Comparison of ENCODE assay signal across 11 cellular contexts in the genomic region with DNA sequence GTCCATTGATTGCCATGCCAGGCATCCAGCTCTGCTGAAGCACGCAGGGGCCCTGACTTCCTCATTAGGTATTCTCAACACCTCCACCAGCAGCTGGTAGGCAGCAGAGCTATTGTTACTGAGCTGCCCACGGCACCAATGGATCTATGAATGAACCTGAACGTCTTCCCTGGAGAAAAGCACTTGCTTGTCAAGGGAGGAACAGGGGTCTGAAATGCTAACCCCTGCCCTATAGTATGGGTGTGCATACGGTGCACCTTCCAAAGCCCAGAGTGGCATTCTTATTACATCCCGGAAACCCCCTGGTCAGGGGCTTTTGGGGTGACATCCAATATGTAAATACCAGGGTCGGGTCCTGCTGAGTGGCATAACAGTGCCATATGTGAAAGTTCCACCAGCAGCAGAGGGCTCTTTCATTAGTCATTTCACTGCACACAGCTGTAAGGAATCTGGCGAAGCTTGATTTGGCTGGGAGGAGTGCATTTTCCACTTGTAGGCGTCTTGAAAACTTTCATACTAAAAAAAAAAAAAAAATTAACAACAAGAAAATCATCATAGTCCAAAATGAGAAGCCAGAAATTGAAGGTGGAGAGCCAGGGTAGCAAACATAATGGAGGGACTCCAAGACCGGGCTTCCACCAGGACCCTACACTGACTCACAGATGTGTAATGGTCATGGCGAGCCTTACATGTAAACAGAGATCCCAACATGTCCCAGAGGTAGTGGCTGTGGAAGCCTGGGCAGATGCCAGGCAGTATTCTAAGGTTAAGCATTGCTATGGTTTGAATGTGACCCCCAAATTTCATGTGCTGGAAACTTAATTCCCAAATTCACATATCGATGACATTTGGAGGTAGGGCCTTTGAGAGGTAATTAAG. TPM values are rescaled to one million over a fixed set of nuclear protein-coding genes. Genes with fewer than 3 reads are reported as not detected.
DNase-seq lines count a peak whose midpoint lies in the region; ATAC-seq and TF ChIP-seq lines count a peak whose summit lies in the region.
"Had no signal": no experiment of that assay in that cellular context is flagged by ENCODE, and none has a peak within 500 bp of the region (broad histone marks: within the 10 kb centered on the region; RNA-seq: fewer than 3 reads in every experiment).

No MANE protein-coding gene starts in this region.

- peaks cover 7% of the 10 kb centered on the region for H3K4me1 Mint-ChIP-seq in activated naive CD4-positive, alpha-beta T cell treated with anti-CD3 and anti-CD28 coated beads, Interleukin-2, amount 10 ng/mL, durations not matched to agents 7 days and 5 days
- peaks cover 50% of the 10 kb centered on the region for H3K4me1 Mint-ChIP-seq in stimulated activated naive CD8-positive, alpha-beta T cell treated with anti-CD3 and anti-CD28 coated beads, Interleukin-15, amount 100 ng/mL, for 72 hours

- CTCF ChIA-PET in activated naive CD4-positive, alpha-beta T cell treated with anti-CD3 and anti-CD28 coated beads, Interleukin-2, amount 10 ng/mL, durations not matched to agents 7 days and 5 days (lab: Charles Lee), result interaction anchor here (1.0 to 5.3 kb wide), 3 partner anchors 11 to 676 kb away, joined by 4 to 34 read pairs (median 5); no protein-coding TSS in a partner anchor

- TF ChIP-seq CTCF in GM13976 (IDR thresholded peaks at IDR 0.05; ENCODE audit: borderline replicate concordance, control extremely low read depth, extremely low read depth, insufficient read depth, missing control alignments), result no peak

- H3K27me3 Mint-ChIP-seq in activated naive CD4-positive, alpha-beta T cell treated with anti-CD3 and anti-CD28 coated beads, Interleukin-2, amount 10 ng/mL, durations not matched to agents 7 days and 5 days, result no peaks in the 10 kb centered on the region
- no peaks in the 10 kb centered on the region for H3K27me3 Mint-ChIP-seq in stimulated activated naive CD8-positive, alpha-beta T cell treated with anti-CD3 and anti-CD28 coated beads, Interleukin-15, amount 100 ng/mL, for 72 hours

- H3K27ac Mint-ChIP-seq in activated naive CD4-positive, alpha-beta T cell treated with anti-CD3 and anti-CD28 coated beads, Interleukin-2, amount 50 U/mL, for 72 hours, result no peak overlapping the region
- H3K27ac Mint-ChIP-seq in activated naive CD4-positive, alpha-beta T cell treated with anti-CD3 and anti-CD28 coated beads, Interleukin-2, amount 10 ng/mL, durations not matched to agents 7 days and 5 days, result no peak overlapping the region
- no peak overlapping the region for H3K27ac Mint-ChIP-seq in stimulated activated naive CD8-positive, alpha-beta T cell treated with anti-CD3 and anti-CD28 coated beads, Interleukin-15, amount 100 ng/mL, for 72 hours

- ATAC-seq in activated naive CD4-positive, alpha-beta T cell treated with anti-CD3 and anti-CD28 coated beads, Interleukin-2, amount 50 U/mL, for 72 hours, result peak; percentile 29 to 35
- peak; percentile 36 for ATAC-seq in HG02763 (IDR thresholded peaks at IDR 0.05; ENCODE audit: unreplicated experiment)
- ATAC-seq in stimulated activated naive CD8-positive, alpha-beta T cell treated with anti-CD3 and anti-CD28 coated beads, Interleukin-15, amount 100 ng/mL, for 72 hours, result peak; percentile 81

- in situ Hi-C loops in GM13976 (cut with MboI; ENCODE audit: low sequenced_read_pairs, unreplicated experiment), result loop anchor here (10.0 kb wide), 1 partner anchor 144 kb away; no protein-coding TSS in a partner anchor

- H3K36me3 Mint-ChIP-seq in activated naive CD4-positive, alpha-beta T cell treated with anti-CD3 and anti-CD28 coated beads, Interleukin-2, amount 50 U/mL, for 72 hours, result no peaks in the 10 kb centered on the region
- H3K36me3 Mint-ChIP-seq in activated naive CD4-positive, alpha-beta T cell treated with anti-CD3 and anti-CD28 coated beads, Interleukin-2, amount 10 ng/mL, durations not matched to agents 7 days and 5 days, result peaks cover 10% of the 10 kb centered on the region

- no peak for DNase-seq in activated naive CD4-positive, alpha-beta T cell treated with anti-CD3 and anti-CD28 coated beads, Interleukin-2, amount 50 U/mL, for 72 hours (ENCODE audit: low spot score in 2 of 2)
- DNase-seq in activated naive CD4-positive, alpha-beta T cell treated with anti-CD3 and anti-CD28 coated beads, Interleukin-2, amount 10 ng/mL, durations not matched to agents 7 days and 5 days, result no peak
- DNase-seq in RPMI7951 (ENCODE audit: low read depth) (peak; percentile 65), RKO (ENCODE audit: low spot score) (no peak), GM13976 (ENCODE audit: low spot score) (no peak)
- DNase-seq in stimulated activated naive CD8-positive, alpha-beta T cell treated with anti-CD3 and anti-CD28 coated beads, Interleukin-15, amount 100 ng/mL, for 72 hours, result peak in 1 of 2 donors; percentile 55
- no peak for DNase-seq in activated T-cell treated with anti-CD3 and anti-CD28 coated beads, Interleukin-2, amount 50 U/mL, for 1 hour
- DNase-seq: aorta; stimulated activated naive CD4-positive, alpha-beta T cell had no signal

- no peaks in the 10 kb centered on the region for H3K9me3 Mint-ChIP-seq in activated naive CD4-positive, alpha-beta T cell treated with anti-CD3 and anti-CD28 coated beads, Interleukin-2, amount 50 U/mL, for 72 hours
- H3K9me3 Mint-ChIP-seq in activated naive CD4-positive, alpha-beta T cell treated with anti-CD3 and anti-CD28 coated beads, Interleukin-2, amount 10 ng/mL, durations not matched to agents 7 days and 5 days, result no peaks in the 10 kb centered on the region
- H3K9me3 Mint-ChIP-seq in stimulated activated naive CD8-positive, alpha-beta T cell treated with anti-CD3 and anti-CD28 coated beads, Interleukin-15, amount 100 ng/mL, for 72 hours, result no peaks in the 10 kb centered on the region
- H3K9me3 Mint-ChIP-seq: neural crest cell had no signal

- no peak overlapping the region for H3K4me3 Mint-ChIP-seq in activated naive CD4-positive, alpha-beta T cell treated with anti-CD3 and anti-CD28 coated beads, Interleukin-2, amount 10 ng/mL, durations not matched to agents 7 days and 5 days
- H3K4me3 Mint-ChIP-seq in stimulated activated naive CD8-positive, alpha-beta T cell treated with anti-CD3 and anti-CD28 coated beads, Interleukin-15, amount 100 ng/mL, for 72 hours, result no peak overlapping the region
- H3K4me3 Mint-ChIP-seq: neural crest cell had no signal

RNA-seq across cellular contexts. Expression of a gene that starts 58.8 kb away (rescaled TPM):
- 100 to 1,000 TPM; 123 to 180 TPM for total RNA-seq in activated naive CD4-positive, alpha-beta T cell treated with anti-CD3 and anti-CD28 coated beads, Interleukin-2, amount 50 U/mL, for 72 hours
- 317 and 355 TPM in 2 replicates for total RNA-seq in RPMI7951 (2014; rRNA removed; shearing (Covaris generic))
